ENCODE assay signal across 9 cellular contexts in the genomic region with DNA sequence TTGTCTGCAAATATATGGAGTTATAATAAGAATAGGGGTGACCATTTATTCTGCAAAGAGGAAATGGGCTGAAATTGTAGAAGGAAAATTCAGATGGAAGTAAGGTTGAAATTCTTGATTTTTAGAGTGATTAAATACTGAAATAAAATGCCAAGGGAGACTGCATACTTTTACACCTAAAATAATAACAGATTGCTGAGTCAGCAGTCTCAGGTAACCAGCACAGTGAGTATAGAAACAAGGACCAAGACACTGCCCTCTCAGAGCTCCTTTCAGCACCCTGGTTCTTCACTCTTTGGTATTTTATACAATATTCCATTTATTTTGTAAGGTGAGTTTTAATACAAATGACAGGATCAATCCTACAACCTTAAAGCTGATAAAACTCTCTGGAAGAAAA. TPM values are rescaled to one million over a fixed set of nuclear protein-coding genes. Genes with fewer than 3 reads are reported as not detected.
"Had no signal": no experiment of that assay in that cellular context is flagged by ENCODE, and none has a peak within 500 bp of the region (broad histone marks: within the 10 kb centered on the region; RNA-seq: fewer than 3 reads in every experiment).

No MANE protein-coding gene starts in this region.

- H3K27ac ChIP-seq: GM23248, HL-60 had no signal

- H3K27me3 Mint-ChIP-seq: IgD-negative memory B cell had no signal

- H3K4me1 Mint-ChIP-seq: H9, IgD-negative memory B cell had no signal

- H3K9me3 Mint-ChIP-seq: H9, IgD-negative memory B cell had no signal

- H2AFZ ChIP-seq: GM23248 had no signal

- H3K4me3 Mint-ChIP-seq: H9, IgD-negative memory B cell had no signal

- FAIRE-seq: H54 had no signal

- H3K4me3 ChIP-seq: GM23248 had no signal

- H3K9ac ChIP-seq: GM23248 had no signal

- DNase-seq: GM23248, GOT3, H9, HCEC 1CT, KG1 had no signal

- H3K27ac Mint-ChIP-seq: H9 had no signal

RNA-seq across cellular contexts. Expression of gene MLNR, which starts 48.8 kb away (rescaled TPM):
- total RNA-seq: GM23248, H9, HT1080 had no signal
- polyA plus RNA-seq: GM23248, IgD-negative memory B cell had no signal
